ENCODE assay signal across 8 cellular contexts in the genomic region with DNA sequence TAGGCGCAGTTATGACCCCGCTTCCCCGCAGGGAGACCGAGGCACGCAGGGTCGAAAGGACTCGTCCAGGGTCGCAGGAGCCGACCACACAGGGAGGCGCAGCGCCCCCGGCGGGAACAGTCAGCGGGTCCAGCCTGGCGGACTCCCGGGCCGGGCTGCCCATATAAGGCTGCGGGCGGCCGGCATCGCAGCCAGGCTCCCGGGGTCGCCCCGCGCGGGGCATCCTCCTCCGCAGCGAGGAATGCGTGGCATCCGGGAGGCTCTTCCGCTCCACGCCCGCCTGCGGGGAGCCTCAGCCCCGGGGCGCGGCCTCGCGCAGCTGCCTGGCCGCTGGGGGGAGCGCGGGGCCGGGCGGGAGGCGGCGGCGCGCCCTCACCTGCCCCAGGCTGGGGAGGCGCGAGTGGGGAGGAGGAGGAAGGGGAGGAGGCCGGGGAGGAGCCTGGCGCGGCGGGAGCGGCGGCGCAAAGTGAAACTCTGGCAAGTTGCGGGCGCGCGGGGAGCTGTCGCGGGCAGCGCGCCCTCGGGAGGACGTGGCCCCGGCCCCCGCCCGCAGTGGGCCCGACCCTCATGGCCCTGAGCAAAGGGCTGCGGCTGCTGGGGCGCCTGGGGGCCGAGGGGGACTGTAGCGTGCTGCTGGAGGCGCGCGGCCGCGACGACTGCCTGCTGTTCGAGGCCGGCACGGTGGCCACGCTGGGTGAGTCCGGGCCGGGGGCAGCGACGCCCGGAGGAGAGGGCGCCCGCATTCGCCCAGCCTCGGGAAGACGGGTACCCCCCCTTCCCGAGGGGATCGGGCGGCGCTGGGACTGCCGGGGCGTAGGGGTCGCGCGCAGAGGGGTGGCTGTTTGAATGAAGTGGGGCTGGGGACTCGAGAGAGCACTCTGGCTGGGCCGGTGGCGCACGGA.
DNase-seq lines count a peak whose midpoint lies in the region; ATAC-seq and TF ChIP-seq lines count a peak whose summit lies in the region.

A gene with protein sequence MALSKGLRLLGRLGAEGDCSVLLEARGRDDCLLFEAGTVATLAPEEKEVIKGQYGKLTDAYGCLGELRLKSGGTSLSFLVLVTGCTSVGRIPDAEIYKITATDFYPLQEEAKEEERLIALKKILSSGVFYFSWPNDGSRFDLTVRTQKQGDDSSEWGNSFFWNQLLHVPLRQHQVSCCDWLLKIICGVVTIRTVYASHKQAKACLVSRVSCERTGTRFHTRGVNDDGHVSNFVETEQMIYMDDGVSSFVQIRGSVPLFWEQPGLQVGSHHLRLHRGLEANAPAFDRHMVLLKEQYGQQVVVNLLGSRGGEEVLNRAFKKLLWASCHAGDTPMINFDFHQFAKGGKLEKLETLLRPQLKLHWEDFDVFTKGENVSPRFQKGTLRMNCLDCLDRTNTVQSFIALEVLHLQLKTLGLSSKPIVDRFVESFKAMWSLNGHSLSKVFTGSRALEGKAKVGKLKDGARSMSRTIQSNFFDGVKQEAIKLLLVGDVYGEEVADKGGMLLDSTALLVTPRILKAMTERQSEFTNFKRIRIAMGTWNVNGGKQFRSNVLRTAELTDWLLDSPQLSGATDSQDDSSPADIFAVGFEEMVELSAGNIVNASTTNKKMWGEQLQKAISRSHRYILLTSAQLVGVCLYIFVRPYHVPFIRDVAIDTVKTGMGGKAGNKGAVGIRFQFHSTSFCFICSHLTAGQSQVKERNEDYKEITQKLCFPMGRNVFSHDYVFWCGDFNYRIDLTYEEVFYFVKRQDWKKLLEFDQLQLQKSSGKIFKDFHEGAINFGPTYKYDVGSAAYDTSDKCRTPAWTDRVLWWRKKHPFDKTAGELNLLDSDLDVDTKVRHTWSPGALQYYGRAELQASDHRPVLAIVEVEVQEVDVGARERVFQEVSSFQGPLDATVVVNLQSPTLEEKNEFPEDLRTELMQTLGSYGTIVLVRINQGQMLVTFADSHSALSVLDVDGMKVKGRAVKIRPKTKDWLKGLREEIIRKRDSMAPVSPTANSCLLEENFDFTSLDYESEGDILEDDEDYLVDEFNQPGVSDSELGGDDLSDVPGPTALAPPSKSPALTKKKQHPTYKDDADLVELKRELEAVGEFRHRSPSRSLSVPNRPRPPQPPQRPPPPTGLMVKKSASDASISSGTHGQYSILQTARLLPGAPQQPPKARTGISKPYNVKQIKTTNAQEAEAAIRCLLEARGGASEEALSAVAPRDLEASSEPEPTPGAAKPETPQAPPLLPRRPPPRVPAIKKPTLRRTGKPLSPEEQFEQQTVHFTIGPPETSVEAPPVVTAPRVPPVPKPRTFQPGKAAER (N-terminal part only) (plus strand): TSS at position 469 of the 902 bp plus-strand sequence. CDS start 99 bp downstream, at position 568.

- peak within 1 kb of the TSS; percentile 82 for H3K4me3 ChIP-seq in choroid plexus epithelial cell (ENCODE audit: low read depth, low read length)

- peak; percentile 57 for TF ChIP-seq CTCF in choroid plexus epithelial cell (conservative IDR thresholded peaks at IDR 0.05; ENCODE audit: low read depth, low read length)

- ATAC-seq in HG02884 (IDR thresholded peaks at IDR 0.05; ENCODE audit: unreplicated experiment) = peak; percentile 72

- DNase-seq in NCI-H1417 (lab: John Stamatoyannopoulos, UW) (peak; percentile 41 to 88 (median 84)), NCI-H1417 treated with DMSO at 0.1 percent for 48 hours (lab: John Stamatoyannopoulos, UW) (no peak), NCI-H2107 treated with DMSO at 0.1 percent for 48 hours (lab: John Stamatoyannopoulos, UW; ENCODE audit: unreplicated experiment) (peak; percentile 32), choroid plexus epithelial cell (ENCODE audit: low read depth) (peak; percentile 92), left kidney (ENCODE audit: low read depth, low spot score) (peak; percentile 93)
- DNase-seq in activated CD4-positive, alpha-beta T cell treated with anti-CD3 and anti-CD28 coated beads for 1 hour = peak; percentile 81
- DNase-seq in stimulated activated CD4-positive, alpha-beta T cell treated with anti-CD3 and anti-CD28 coated beads, Interleukin-2, amount 100 ng/mL, for 4 hours (ENCODE audit: low read depth) = peak; percentile 84
